In the genomic region with DNA sequence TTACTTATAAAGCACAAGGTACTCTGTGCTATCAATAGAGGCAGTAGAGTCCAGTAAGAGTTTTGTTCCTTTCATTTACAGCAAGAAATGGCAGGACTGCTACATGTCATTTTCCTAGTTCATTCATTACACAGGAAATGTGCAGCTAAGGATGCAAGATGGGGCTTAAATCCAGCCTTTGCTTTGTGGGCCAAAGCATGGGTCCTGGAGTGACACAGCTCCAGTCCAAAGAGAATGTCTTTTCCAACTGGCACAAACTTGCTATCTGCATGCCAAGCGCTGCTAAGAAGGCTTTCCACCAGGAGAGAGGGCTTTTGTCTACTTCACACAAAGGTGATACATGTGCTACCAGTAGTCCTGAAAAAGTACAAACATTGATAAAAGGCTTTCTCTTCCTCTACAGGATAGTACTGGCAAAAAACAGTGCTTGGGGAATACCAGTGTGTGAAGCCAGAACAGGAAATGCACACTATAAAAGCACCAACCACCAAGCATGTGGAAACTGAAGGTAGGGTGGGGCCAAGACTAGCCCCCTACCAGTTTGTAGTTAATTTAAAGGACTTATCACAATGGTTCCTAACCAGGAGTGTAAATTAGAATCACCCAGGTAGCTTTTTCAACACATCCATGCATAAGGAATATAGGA, we compare ENCODE assay signal across 8 cellular contexts.
DNase-seq lines count a peak whose midpoint lies in the region; ATAC-seq, FAIRE-seq and TF ChIP-seq lines count a peak whose summit lies in the region.

No MANE protein-coding gene starts in this region.

- peaks cover 13% of the 10 kb centered on the region for H4K20me1 ChIP-seq in DND-41 (ENCODE audit: insufficient read depth, low read length)
- peaks cover 6% of the 10 kb centered on the region; the same call in 1 of the 2 replicates for H4K20me1 ChIP-seq in OCI-LY7 (ENCODE audit: insufficient read depth, low read length)

- POLR2A ChIA-PET in OCI-LY7 (lab: Charles Lee) = interaction anchor here (0.6 to 1.9 kb wide), 10 partner anchors 13 to 239 kb away, joined by 3 to 8 read pairs (median 4); no protein-coding TSS in a partner anchor

- BruUV-seq in OCI-LY7 (replicated peaks; lab: Mats Ljungman, UMichigan) = no TSS peak

- H3K4me1 ChIP-seq in DND-41 (ENCODE audit: insufficient read depth, low read length) (peaks cover 32% of the 10 kb centered on the region), OCI-LY7 (ENCODE audit: insufficient read depth, low read length, poor library complexity, severe bottlenecking) (peaks cover 14% of the 10 kb centered on the region)

- H3K36me3 ChIP-seq in DND-41 (ENCODE audit: insufficient read depth, low read length) = peaks cover 25% of the 10 kb centered on the region
- H3K36me3 ChIP-seq in OCI-LY7 (ENCODE audit: insufficient read depth, low read length) = peaks cover 26% of the 10 kb centered on the region; the same call in 1 of the 2 replicates

- peaks cover 89% of the 10 kb centered on the region for H3K79me2 ChIP-seq in DND-41 (ENCODE audit: insufficient read depth, low read length)
- peaks cover 47% of the 10 kb centered on the region for H3K79me2 ChIP-seq in OCI-LY7 (ENCODE audit: insufficient read depth, low read depth, low read length)

- FAIRE-seq in islet of Langerhans (lab: Jason Lieb, UNC) = peak; percentile 43

- H2AFZ ChIP-seq in DND-41 (ENCODE audit: low read depth, low read length) = no peak overlapping the region
- H2AFZ ChIP-seq in OCI-LY7 (ENCODE audit: low read length) = no peak overlapping the region

- CTCF ChIA-PET in OCI-LY7 (lab: Charles Lee; ENCODE audit: unreplicated experiment) = no interaction called here

- peak overlapping the region; percentile 14; the same call in 1 of the 2 replicates for H3K4me2 ChIP-seq in DND-41 (ENCODE audit: insufficient read depth, low read length)
- H3K4me2 ChIP-seq in OCI-LY7 (ENCODE audit: low read length) = peak overlapping the region; percentile 54

- no peak for TF ChIP-seq CTCF in DND-41 (IDR thresholded peaks at IDR 0.05; ENCODE audit: borderline replicate concordance, extremely low read depth, low read length, poor library complexity, severe bottlenecking)
- no peak for TF ChIP-seq CTCF in OCI-LY7 (conservative IDR thresholded peaks at IDR 0.05; ENCODE audit: low read length)

- H3K9me2 ChIP-seq in OCI-LY7 (ENCODE audit: insufficient read depth, low read length) = no peaks in the 10 kb centered on the region

- no peaks in the 10 kb centered on the region for H3K27me3 ChIP-seq in DND-41 (ENCODE audit: insufficient read depth, low read length, poor library complexity)

- ATAC-seq in DND-41 (ENCODE audit: insufficient read depth, low read depth) = peak; percentile 86
- ATAC-seq in GM21723 (IDR thresholded peaks at IDR 0.05; ENCODE audit: unreplicated experiment) = peak; percentile 66
- ATAC-seq in HG03097 (IDR thresholded peaks at IDR 0.05; ENCODE audit: low FRiP score, unreplicated experiment) = no peak

- intact Hi-C loops in OCI-LY7 (cut with micrococcal nuclease; ENCODE audit: unreplicated experiment) = no loop called here

- no peaks in the 10 kb centered on the region for H3K9me3 ChIP-seq in DND-41 (ENCODE audit: insufficient read depth, low read length, severe bottlenecking)
- no peaks in the 10 kb centered on the region for H3K9me3 ChIP-seq in OCI-LY7 (ENCODE audit: low read length)

- no peak overlapping the region; the same call in 1 of the 2 replicates for H3K9ac ChIP-seq in DND-41 (ENCODE audit: low read depth, low read length)

- DNase-seq in DND-41 (peak; percentile 23), OCI-LY7 (ENCODE audit: low spot score) (peak; percentile 31), kidney tubule cell (ENCODE audit: low spot score) (no peak), iPS-NIHi7 (ENCODE audit: extremely low spot score) (no peak), GOT3 (lab: John Stamatoyannopoulos, UW) (no peak)

- H3K4me3 ChIP-seq in DND-41 (ENCODE audit: low read depth in 1 of 2, low read length in 2 of 2) = no peak overlapping the region
- H3K4me3 ChIP-seq in OCI-LY7 (ENCODE audit: low read depth, low read length, poor library complexity, severe bottlenecking) = no peak overlapping the region

- H3K27ac ChIP-seq in DND-41 (ENCODE audit: low read length) (peak overlapping the region; percentile 79), OCI-LY7 (ENCODE audit: low read depth, low read length, poor library complexity, severe bottlenecking) (peak overlapping the region; percentile 41)

Comparison
In these comparisons a context has a peak if more than half of its experiments do, and no peak if none do; other contexts are left out.
1. DNase-seq: peak in DND-41 (single experiment) and OCI-LY7 (single experiment); none in kidney tubule cell (single experiment), iPS-NIHi7 (single experiment) and GOT3 (single experiment).